In the genomic region with DNA sequence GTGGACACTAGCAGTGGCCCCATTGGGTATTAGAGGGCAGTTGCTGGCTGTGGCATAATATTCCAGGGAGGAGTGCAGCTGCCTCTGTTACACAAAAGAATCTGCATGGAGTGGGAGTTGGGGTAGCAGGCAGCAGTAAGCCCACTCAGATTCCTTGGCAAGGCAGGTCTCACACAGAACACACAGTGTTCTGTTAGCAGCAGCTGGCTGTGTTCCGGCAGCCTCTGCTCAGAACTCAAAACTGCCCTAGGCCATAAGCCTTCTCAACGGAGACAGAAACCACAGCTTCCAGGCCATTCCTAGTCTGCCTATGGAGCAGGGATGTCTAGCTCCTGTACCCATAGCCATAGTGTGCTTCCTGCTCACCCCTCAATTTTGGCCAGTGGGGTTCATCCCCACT, we compare ENCODE assay signal across 21 cellular contexts.
"Had no signal": no experiment of that assay in that cellular context is flagged by ENCODE, and none has a peak within 500 bp of the region (broad histone marks: within the 10 kb centered on the region; RNA-seq: fewer than 3 reads in every experiment).

No MANE protein-coding gene starts in this region.

- H3K36me3 ChIP-seq: brain microvascular endothelial cell, lower lobe of right lung, right atrium auricular region, transverse colon had no signal

- H3K9me3 Mint-ChIP-seq: activated CD4-positive, alpha-beta T cell treated with anti-CD3 and anti-CD28 coated beads, Interleukin-2, amount 10 ng/mL, durations not matched to agents 24 days and 14 days; activated naive CD4-positive, alpha-beta T cell treated with anti-CD3 and anti-CD28 coated beads, Interleukin-2, amount 50 U/mL, for 72 hours; activated T-cell treated with anti-CD3 and anti-CD28 coated beads, Interleukin-2, amount 50 U/mL, for 72 hours; dendritic cell treated with granulocyte-macrophage colony-stimulating factor and Interleukin-4, amounts not matched to agents 40 ng/mL and 50 ng/mL, for 4 days had no signal

- H3K27ac Mint-ChIP-seq: activated CD4-positive, alpha-beta T cell treated with anti-CD3 and anti-CD28 coated beads, Interleukin-2, amount 10 ng/mL, durations not matched to agents 24 days and 14 days; activated CD8-positive, alpha-beta T cell treated with anti-CD3 and anti-CD28 coated beads, Interleukin-2, amount 10 ng/mL, durations not matched to agents 7 days and 5 days; activated naive CD4-positive, alpha-beta T cell treated with anti-CD3 and anti-CD28 coated beads, Interleukin-2, amount 50 U/mL, for 72 hours; activated T-cell treated with anti-CD3 and anti-CD28 coated beads, Interleukin-2, amount 50 U/mL, for 72 hours; dendritic cell treated with granulocyte-macrophage colony-stimulating factor and Interleukin-4, amounts not matched to agents 40 ng/mL and 50 ng/mL, for 4 days; naive thymus-derived CD4-positive, alpha-beta T cell; progenitor cell of endocrine pancreas had no signal

- H3K27ac ChIP-seq: brain microvascular endothelial cell, foreskin keratinocyte, lower lobe of right lung, right atrium auricular region, transverse colon had no signal

- H3K9me3 ChIP-seq: lower lobe of right lung, right atrium auricular region, transverse colon had no signal

- H3K4me3 Mint-ChIP-seq: activated CD4-positive, alpha-beta T cell treated with anti-CD3 and anti-CD28 coated beads, Interleukin-2, amount 10 ng/mL, durations not matched to agents 24 days and 14 days; activated CD8-positive, alpha-beta T cell treated with anti-CD3 and anti-CD28 coated beads, Interleukin-2, amount 10 ng/mL, durations not matched to agents 7 days and 5 days; activated T-cell treated with anti-CD3 and anti-CD28 coated beads, Interleukin-2, amount 50 U/mL, for 72 hours; dendritic cell treated with granulocyte-macrophage colony-stimulating factor and Interleukin-4, amounts not matched to agents 40 ng/mL and 50 ng/mL, for 4 days; naive thymus-derived CD4-positive, alpha-beta T cell had no signal

- H3K4me3 ChIP-seq: lower lobe of right lung, right atrium auricular region, smooth muscle cell, transverse colon had no signal

- H3K27me3 ChIP-seq: brain microvascular endothelial cell, foreskin keratinocyte, right atrium auricular region, transverse colon had no signal

- H3K4me1 ChIP-seq: lower lobe of right lung, right atrium auricular region, transverse colon had no signal

- ATAC-seq: activated CD8-positive, alpha-beta T cell treated with anti-CD3 and anti-CD28 coated beads, Interleukin-2, amount 10 ng/mL, durations not matched to agents 7 days and 5 days; activated naive CD4-positive, alpha-beta T cell treated with anti-CD3 and anti-CD28 coated beads, Interleukin-2, amount 50 U/mL, for 72 hours; naive thymus-derived CD4-positive, alpha-beta T cell; stimulated activated naive CD8-positive, alpha-beta T cell treated with anti-CD3 and anti-CD28 coated beads, Interleukin-15, Interleukin-2, amounts not matched to agents 100 U/mL and 50 U/mL, for 24 hours had no signal

- H3K36me3 Mint-ChIP-seq: activated naive CD4-positive, alpha-beta T cell treated with anti-CD3 and anti-CD28 coated beads, Interleukin-2, amount 50 U/mL, for 72 hours; naive thymus-derived CD4-positive, alpha-beta T cell had no signal

- H3K4me1 Mint-ChIP-seq: activated CD4-positive, alpha-beta T cell treated with anti-CD3 and anti-CD28 coated beads, Interleukin-2, amount 10 ng/mL, durations not matched to agents 24 days and 14 days; naive thymus-derived CD4-positive, alpha-beta T cell had no signal

- DNase-seq: activated CD4-positive, alpha-beta T cell treated with anti-CD3 and anti-CD28 coated beads, Interleukin-2, amount 10 ng/mL, durations not matched to agents 24 days and 14 days; activated CD4-positive, CD25-positive, alpha-beta regulatory T cell; activated CD8-positive, alpha-beta memory T cell treated with anti-CD3 and anti-CD28 coated beads, Interleukin-2, amount 50 U/mL, for 48 hours; activated CD8-positive, alpha-beta T cell treated with anti-CD3 and anti-CD28 coated beads, Interleukin-2, amount 10 ng/mL, durations not matched to agents 7 days and 5 days; activated gamma-delta T cell; activated T-cell treated with anti-CD3 and anti-CD28 coated beads, Interleukin-2, amount 50 U/mL, for 72 hours; brain microvascular endothelial cell; cerebellar nuclear complex; effector memory CD4-positive, alpha-beta T cell; foreskin keratinocyte; lower lobe of right lung; naive thymus-derived CD4-positive, alpha-beta T cell; occipital lobe; stimulated activated naive CD8-positive, alpha-beta T cell treated with anti-CD3 and anti-CD28 coated beads, Interleukin-15, Interleukin-2, amounts not matched to agents 100 U/mL and 50 U/mL, for 24 hours; T-helper 2 cell; transverse colon had no signal

- H3K27me3 Mint-ChIP-seq: activated CD4-positive, alpha-beta T cell treated with anti-CD3 and anti-CD28 coated beads, Interleukin-2, amount 10 ng/mL, durations not matched to agents 24 days and 14 days; dendritic cell treated with granulocyte-macrophage colony-stimulating factor and Interleukin-4, amounts not matched to agents 40 ng/mL and 50 ng/mL, for 4 days; naive thymus-derived CD4-positive, alpha-beta T cell; progenitor cell of endocrine pancreas had no signal
